In genomic region chr11:61701298-61701993, GRCh38 we compare ENCODE assay signal across 8 cellular contexts. TPM values are rescaled to one million over a fixed set of nuclear protein-coding genes. Genes with fewer than 3 reads are reported as not detected.
DNase-seq lines count a peak whose midpoint lies in the region; ATAC-seq and TF ChIP-seq lines count a peak whose summit lies in the region.

No MANE protein-coding gene starts in this region.

- no peak overlapping the region for H4K91ac ChIP-seq in mesenchymal stem cell (ENCODE audit: low read length)

- H3K9ac ChIP-seq in mesenchymal stem cell (ENCODE audit: low read length), result no peak overlapping the region

- H3K27ac ChIP-seq in mesenchymal stem cell (ENCODE audit: low read length, poor library complexity, severe bottlenecking), result no peak overlapping the region

- H3K9me3 ChIP-seq in mesenchymal stem cell (ENCODE audit: control insufficient read depth, low read length), result no peaks in the 10 kb centered on the region

- no peak overlapping the region for H3K23ac ChIP-seq in mesenchymal stem cell (ENCODE audit: low read length in 2 of 2)

- DNase-seq in DMS153 (lab: John Stamatoyannopoulos, UW), result peak; percentile 55
- peak; percentile 71 for DNase-seq in NCI-H1092 treated with DMSO at 0.1 percent for 48 hours (lab: John Stamatoyannopoulos, UW)
- no peak for DNase-seq in astrocyte of the cerebellum (ENCODE audit: low read depth)
- DNase-seq in mesenchymal stem cell, result peak; percentile 28
- DNase-seq in activated effector memory CD4-positive, alpha-beta T cell treated with anti-CD3 and anti-CD28 coated beads, Interleukin-2, amount 50 U/mL, for 16 hours, result no peak
- DNase-seq in central memory CD4-positive, alpha-beta T cell, result no peak
- DNase-seq in T1000 (lab: John Stamatoyannopoulos, UW), result no peak

- peaks cover 0 to 2% of the 10 kb centered on the region in 2 experiments for H3K36me3 ChIP-seq in mesenchymal stem cell (ENCODE audit: control insufficient read depth in 1 of 2, insufficient read depth in 2 of 2, low read depth in 1 of 2, low read length in 2 of 2)

- in situ Hi-C loops in astrocyte of the cerebellum (cut with HindIII; ENCODE audit: low sequenced_read_pairs), result no loop called here

- peaks cover 10% of the 10 kb centered on the region for H3K79me1 ChIP-seq in mesenchymal stem cell (replicated peaks; ENCODE audit: low read length, poor library complexity, severe bottlenecking)

- no peak overlapping the region for H2BK15ac ChIP-seq in mesenchymal stem cell (ENCODE audit: low read depth, poor library complexity, severe bottlenecking)

- ATAC-seq in HG02610 (IDR thresholded peaks at IDR 0.05; ENCODE audit: unreplicated experiment), result no peak

- H4K8ac ChIP-seq in mesenchymal stem cell (ENCODE audit: low read length), result no peak overlapping the region

- no peak overlapping the region for H3K18ac ChIP-seq in mesenchymal stem cell (ENCODE audit: low read depth in 1 of 2, low read length in 2 of 2)

- peak; percentile 59 for TF ChIP-seq CTCF in astrocyte of the cerebellum (IDR thresholded peaks at IDR 0.05; ENCODE audit: low read depth, low read length, missing control alignments)

- no peaks in the 10 kb centered on the region for H3K27me3 ChIP-seq in mesenchymal stem cell (ENCODE audit: control insufficient read depth in 1 of 2, insufficient read depth in 1 of 2, low read length in 2 of 2)

- H3K4me3 ChIP-seq in astrocyte of the cerebellum (ENCODE audit: low read depth, low read length), result no peak overlapping the region
- H3K4me3 ChIP-seq in mesenchymal stem cell (ENCODE audit: insufficient read depth in 1 of 2, low read depth in 1 of 2, low read length in 2 of 2), result no peak overlapping the region

- no peak overlapping the region for H2AFZ ChIP-seq in mesenchymal stem cell (ENCODE audit: low read depth, low read length)

- H3K4ac ChIP-seq in mesenchymal stem cell (ENCODE audit: low read depth in 1 of 2, low read length in 2 of 2), result no peak overlapping the region

- no peak overlapping the region for H3K4me2 ChIP-seq in mesenchymal stem cell (ENCODE audit: low read length, poor library complexity, severe bottlenecking)

- no peak overlapping the region for H2AK5ac ChIP-seq in mesenchymal stem cell (ENCODE audit: low read length, severe bottlenecking)

- 50% methylated on average over 15 of the region's 16 CpGs for WGBS in mesenchymal stem cell

- no peak overlapping the region for H2BK120ac ChIP-seq in mesenchymal stem cell (ENCODE audit: low read depth, low read length)

- H2BK12ac ChIP-seq in mesenchymal stem cell (ENCODE audit: low read length in 2 of 2), result no peak overlapping the region

- no peak overlapping the region for H2BK5ac ChIP-seq in mesenchymal stem cell (ENCODE audit: low read depth, low read length, poor library complexity, severe bottlenecking)

- peaks cover 44% of the 10 kb centered on the region for H3K4me1 ChIP-seq in mesenchymal stem cell (ENCODE audit: control insufficient read depth, insufficient read depth, low read depth, low read length)

- no peak overlapping the region for H3K14ac ChIP-seq in mesenchymal stem cell (ENCODE audit: low read length in 2 of 2)

RNA-seq across cellular contexts. Expression of gene DAGLA, which starts 21.3 kb away (rescaled TPM):
- 2.0 TPM for polyA plus RNA-seq in mesenchymal stem cell (2013, experiment 1 of 2)
- 2.1 TPM for polyA plus RNA-seq in mesenchymal stem cell (2013, experiment 2 of 2)

RNA-seq across cellular contexts. Expression of gene MYRF, which starts 51.0 kb away (rescaled TPM):
- polyA plus RNA-seq in mesenchymal stem cell (2013, experiment 1 of 2), result 21.9 TPM
- 19.4 TPM for polyA plus RNA-seq in mesenchymal stem cell (2013, experiment 2 of 2)

Comparison
In these comparisons a context has a peak if more than half of its experiments do, and no peak if none do; other contexts are left out.
1. DNase-seq: peak in DMS153 (single experiment), NCI-H1092 treated with DMSO at 0.1 percent for 48 hours (single experiment) and mesenchymal stem cell (single experiment); none in astrocyte of the cerebellum (single experiment), activated effector memory CD4-positive, alpha-beta T cell treated with anti-CD3 and anti-CD28 coated beads, Interleukin-2, amount 50 U/mL, for 16 hours (single experiment), central memory CD4-positive, alpha-beta T cell (single experiment) and T1000 (single experiment).